16 cellular contexts compared by ENCODE assay signal in the genomic region with DNA sequence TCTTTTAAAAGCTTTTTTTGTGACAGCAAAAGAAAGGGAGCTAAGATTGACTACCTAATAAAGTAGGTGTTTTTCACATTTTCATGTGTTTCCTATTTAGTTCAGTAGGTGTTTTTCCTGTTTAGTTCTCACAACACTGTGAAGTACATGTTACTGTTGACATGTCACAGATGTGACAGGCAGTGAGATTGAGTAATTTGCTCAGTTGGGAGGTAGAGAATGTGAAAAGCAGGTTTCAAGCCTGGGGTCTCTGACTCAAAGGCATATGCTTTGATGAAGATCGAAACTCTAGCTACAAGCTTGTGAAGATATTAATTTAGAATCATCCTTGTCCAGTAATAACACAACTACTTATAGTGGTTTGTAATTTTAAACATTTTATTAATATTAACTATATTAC. TPM values are rescaled to one million over a fixed set of nuclear protein-coding genes. Genes with fewer than 3 reads are reported as not detected.
A peak's percentile ranks its signal among the peaks of the same experiment; 100 is the strongest.
DNase-seq lines count a peak whose midpoint lies in the region; ATAC-seq and TF ChIP-seq lines count a peak whose summit lies in the region.
"Had no signal": no experiment of that assay in that cellular context is flagged by ENCODE, and none has a peak within 500 bp of the region (broad histone marks: within the 10 kb centered on the region; RNA-seq: fewer than 3 reads in every experiment).

No MANE protein-coding gene starts in this region.

- no peak for DNase-seq in islet precursor cell
- DNase-seq in H4 (ENCODE audit: low spot score): no peak
- DNase-seq in omental fat pad (ENCODE audit: low spot score): no peak
- no peak for DNase-seq in dorsolateral prefrontal cortex
- DNase-seq: activated T-cell treated with anti-CD3 and anti-CD28 coated beads, Interleukin-2, amount 50 U/mL, for 72 hours; effector memory CD8-positive, alpha-beta T cell; NCI-H146; NK-92 treated with Interleukin-12 subunit alpha and Interleukin-12 subunit beta, amount 100 ng/mL, for 24 hours; SK-N-SH; small intestine; upper lobe of right lung had no signal

- no peak overlapping the region for H3K27ac ChIP-seq in dorsolateral prefrontal cortex
- H3K27ac ChIP-seq: upper lobe of right lung had no signal

- intact Hi-C loops in dorsolateral prefrontal cortex (cut with DNase I): no loop called here

- no peaks in the 10 kb centered on the region for H3K27me3 ChIP-seq in dorsolateral prefrontal cortex
- H3K27me3 ChIP-seq: upper lobe of right lung had no signal

- no peak overlapping the region for H3K4me3 ChIP-seq in dorsolateral prefrontal cortex
- H3K4me3 ChIP-seq: upper lobe of right lung had no signal

- ATAC-seq in GM18499 (IDR thresholded peaks at IDR 0.05; ENCODE audit: insufficient read depth, unreplicated experiment) (peak; percentile 71), GM19455 (IDR thresholded peaks at IDR 0.05; ENCODE audit: unreplicated experiment) (peak; percentile 70), HG02840 (IDR thresholded peaks at IDR 0.05; ENCODE audit: low FRiP score, unreplicated experiment) (peak; percentile 66), HG03439 (IDR thresholded peaks at IDR 0.05; ENCODE audit: unreplicated experiment) (peak; percentile 78), omental fat pad (ENCODE audit: low FRiP score) (no peak)
- ATAC-seq: effector memory CD8-positive, alpha-beta T cell; left lobe of liver; upper lobe of right lung had no signal

- TF ChIP-seq CTCF in omental fat pad (IDR thresholded peaks at IDR 0.05) (no peak), dorsolateral prefrontal cortex (IDR thresholded peaks at IDR 0.05 in 54 of 56, conservative IDR thresholded peaks at IDR 0.05 in 2 of 56; ENCODE audit: low read depth in 1 of 56, partially characterized antibody in 56 of 56) (no peak)

RNA-seq across cellular contexts. Expression of a gene that starts 43.1 kb away (rescaled TPM):
- 4.7 and 5.2 TPM in 2 replicates for total RNA-seq in H4 (2014; rRNA removed; shearing (Covaris generic))
- 1 to 10 TPM; 2.0 to 3.4 (median 3.3) TPM for total RNA-seq in omental fat pad
- total RNA-seq in dorsolateral prefrontal cortex: 10 to 100 TPM in 1 of 120 experiments, 1 to 10 TPM in 119; 3.1 to 10.7 (median 6.3) TPM

RNA-seq across cellular contexts. Expression of a gene that starts 44.2 kb away (rescaled TPM):
- 7.5 and 14.1 TPM in 2 replicates for total RNA-seq in H4 (2014; rRNA removed; shearing (Covaris generic))
- total RNA-seq in omental fat pad (10 to 100 TPM in 3 of 4 donors, 1 to 10 TPM in 1; 7.7 to 25.5 (median 12.5) TPM), dorsolateral prefrontal cortex (10 to 100 TPM; 17.8 to 48.5 (median 35.7) TPM)
